In genomic region chr5:107436276-107436675, GRCh38 we compare ENCODE assay signal across 13 cellular contexts.
DNase-seq lines count a peak whose midpoint lies in the region; ATAC-seq, FAIRE-seq and TF ChIP-seq lines count a peak whose summit lies in the region.
"Had no signal": no experiment of that assay in that cellular context is flagged by ENCODE, and none has a peak within 500 bp of the region (broad histone marks: within the 10 kb centered on the region; RNA-seq: fewer than 3 reads in every experiment).

No MANE protein-coding gene starts in this region.

- peaks cover 5% of the 10 kb centered on the region for H3K9me3 Mint-ChIP-seq in nephron
- H3K9me3 Mint-ChIP-seq in CD4-positive, alpha-beta memory T cell = peaks cover 0 to 15% (median 8%) of the 10 kb centered on the region in 8 donors

- no peaks in the 10 kb centered on the region for H3K9me3 ChIP-seq in CD4-positive, alpha-beta memory T cell (ENCODE audit: control insufficient read depth in 1 of 2, low read length in 2 of 2)

- no peak overlapping the region for H3K4me3 Mint-ChIP-seq in nephron
- no peak overlapping the region for H3K4me3 Mint-ChIP-seq in CD4-positive, alpha-beta memory T cell

- CTCF ChIA-PET in CD4-positive, alpha-beta memory T cell (lab: Charles Lee; ENCODE audit: partially characterized antibody) = no interaction called here

- no peak overlapping the region for H3K27ac ChIP-seq in CD4-positive, alpha-beta memory T cell (ENCODE audit: low read depth, low read length)
- H3K27ac ChIP-seq: C4-2B had no signal

- POLR2A ChIA-PET in CD4-positive, alpha-beta memory T cell (lab: Charles Lee; ENCODE audit: partially characterized antibody) = no interaction called here

- intact Hi-C loops in CD4-positive, alpha-beta memory T cell (cut with micrococcal nuclease) = no loop called here

- peaks cover 37% of the 10 kb centered on the region for H3K4me1 Mint-ChIP-seq in nephron
- H3K4me1 Mint-ChIP-seq in CD4-positive, alpha-beta memory T cell = peaks cover 0 to 1% (median under 1%) of the 10 kb centered on the region in 4 donors

- no peak overlapping the region for H3K4me3 ChIP-seq in bronchial epithelial cell (ENCODE audit: low read depth, low read length)
- H3K4me3 ChIP-seq in CD4-positive, alpha-beta memory T cell (ENCODE audit: low read length in 2 of 2) = no peak overlapping the region
- H3K4me3 ChIP-seq: GM12878 had no signal

- H3K4me1 ChIP-seq in CD4-positive, alpha-beta memory T cell (ENCODE audit: insufficient read depth, low read length) = no peaks in the 10 kb centered on the region

- H3K27ac Mint-ChIP-seq in nephron = peak overlapping the region; percentile 75 to 80 (median 77)
- no peak overlapping the region for H3K27ac Mint-ChIP-seq in CD4-positive, alpha-beta memory T cell

- peak; percentile 56 for DNase-seq in ELF-1 (ENCODE audit: low read depth, low spot score)
- peak; percentile 43 for DNase-seq in NCI-H69 (lab: John Stamatoyannopoulos, UW)
- DNase-seq in bronchial epithelial cell (ENCODE audit: low read depth) = no peak
- DNase-seq in hypothalamus (lab: John Stamatoyannopoulos, UW) = no peak
- no peak for DNase-seq in AML-193 (lab: John Stamatoyannopoulos, UW)
- DNase-seq in CD4-positive, alpha-beta memory T cell = no peak
- DNase-seq: BE2C, DMS 273 treated with DMSO at 0.1 percent for 48 hours had no signal

- FAIRE-seq in bronchial epithelial cell (lab: Jason Lieb, UNC) = peak; percentile 18
- FAIRE-seq: GM12878 had no signal

- H3K27me3 Mint-ChIP-seq in nephron (ENCODE audit: low read depth) = no peaks in the 10 kb centered on the region
- peaks cover 0 to 4% of the 10 kb centered on the region in 2 donors for H3K27me3 Mint-ChIP-seq in CD4-positive, alpha-beta memory T cell

- no peak for ATAC-seq in HG02840 (IDR thresholded peaks at IDR 0.05; ENCODE audit: low FRiP score, unreplicated experiment)
- ATAC-seq: GM12878, HCT116 had no signal

- TF ChIP-seq CTCF in bronchial epithelial cell (IDR thresholded peaks at IDR 0.05; ENCODE audit: insufficient read depth, low read length, severe bottlenecking) = no peak
- no peak for TF ChIP-seq CTCF in nephron (IDR thresholded peaks at IDR 0.05; ENCODE audit: unreplicated experiment in 3 of 3)

- no peaks in the 10 kb centered on the region for H3K36me3 ChIP-seq in bronchial epithelial cell (ENCODE audit: control insufficient read depth, insufficient read depth, low read length)
- no peaks in the 10 kb centered on the region for H3K36me3 ChIP-seq in CD4-positive, alpha-beta memory T cell (ENCODE audit: insufficient read depth, low read length)
- H3K36me3 ChIP-seq: BE2C had no signal

- peaks cover 12% of the 10 kb centered on the region for H3K36me3 Mint-ChIP-seq in nephron (ENCODE audit: low read depth)
- H3K36me3 Mint-ChIP-seq in CD4-positive, alpha-beta memory T cell = no peaks in the 10 kb centered on the region

- no peaks in the 10 kb centered on the region for H3K27me3 ChIP-seq in bronchial epithelial cell (ENCODE audit: control insufficient read depth, insufficient read depth, low read length)
- no peaks in the 10 kb centered on the region for H3K27me3 ChIP-seq in CD4-positive, alpha-beta memory T cell (ENCODE audit: insufficient read depth, low read length)
- H3K27me3 ChIP-seq: BE2C had no signal

Comparison
In these comparisons a context has a peak if more than half of its experiments do, and no peak if none do; other contexts are left out.
1. DNase-seq: peak in ELF-1 (single experiment) and NCI-H69 (single experiment); none in bronchial epithelial cell (single experiment), hypothalamus (0 of 51), AML-193 (0 of 2) and CD4-positive, alpha-beta memory T cell (0 of 5).
2. H3K27ac Mint-ChIP-seq: peak in nephron (3 of 3); none in CD4-positive, alpha-beta memory T cell (0 of 7).